Comparison of ENCODE assay signal across 22 cellular contexts in genomic region chr18:66107546-66107945, GRCh38.
DNase-seq lines count a peak whose midpoint lies in the region; ATAC-seq, FAIRE-seq and TF ChIP-seq lines count a peak whose summit lies in the region.
"Had no signal": no experiment of that assay in that cellular context is flagged by ENCODE, and none has a peak within 500 bp of the region (broad histone marks: within the 10 kb centered on the region; RNA-seq: fewer than 3 reads in every experiment).

No MANE protein-coding gene starts in this region.

- no peaks in the 10 kb centered on the region for H3K27me3 Mint-ChIP-seq in neural progenitor cell (ENCODE audit: insufficient read depth, low read depth)
- H3K27me3 Mint-ChIP-seq: B cell had no signal

- CTCF ChIA-PET in A549 (lab: Yijun Ruan, JAX) (no interaction called here), HEK293 (lab: Yijun Ruan, JAX) (no interaction called here), PC-9 (lab: Charles Lee) (no interaction called here)

- H3K9me3 Mint-ChIP-seq in neural progenitor cell, result no peaks in the 10 kb centered on the region

- H3K79me2 ChIP-seq in PC-9 (ENCODE audit: low read depth), result no peaks in the 10 kb centered on the region
- H3K79me2 ChIP-seq in neural progenitor cell (ENCODE audit: low read depth), result no peaks in the 10 kb centered on the region

- H3K9me3 ChIP-seq in A549 (no peaks in the 10 kb centered on the region), HEK293 (ENCODE audit: control insufficient read depth, insufficient read depth, low read depth, low read length) (no peaks in the 10 kb centered on the region), PC-9 (ENCODE audit: insufficient read depth, low read depth) (no peaks in the 10 kb centered on the region), neural progenitor cell (ENCODE audit: low read depth) (no peaks in the 10 kb centered on the region)
- H3K9me3 ChIP-seq: BLaER1 treated with 17β-estradiol and CSF1 and Interleukin-3, amounts not matched to agents 10 nM and 100 nM had no signal

- no peaks in the 10 kb centered on the region for H3K27me3 ChIP-seq in PC-9 (ENCODE audit: insufficient read depth, low read depth)
- H3K27me3 ChIP-seq in neural progenitor cell, result no peaks in the 10 kb centered on the region
- H3K27me3 ChIP-seq: BLaER1 treated with 17β-estradiol and CSF1 and Interleukin-3, amounts not matched to agents 10 nM and 100 nM had no signal

- H3K4me1 ChIP-seq in A549 (no peaks in the 10 kb centered on the region), HEK293 (ENCODE audit: control insufficient read depth, insufficient read depth, low read length) (no peaks in the 10 kb centered on the region), PC-9 (replicated peaks; ENCODE audit: insufficient read depth) (no peaks in the 10 kb centered on the region), neural progenitor cell (peaks cover 20% of the 10 kb centered on the region)

- ATAC-seq in A549 (no peak), GM18909 (IDR thresholded peaks at IDR 0.05; ENCODE audit: poor library complexity, unreplicated experiment) (no peak)
- ATAC-seq: CD8-positive, alpha-beta T cell; GM12878; HCT116 had no signal

- H3K9me2 ChIP-seq in PC-9 (ENCODE audit: insufficient read depth), result no peaks in the 10 kb centered on the region

- no TSS peak for BruUV-seq in PC-9 (replicated peaks; lab: Mats Ljungman, UMichigan)

- no peak for TF ChIP-seq POLR2A in A549 (IDR thresholded peaks at IDR 0.05; ENCODE audit: low read length)

- no peaks in the 10 kb centered on the region for H4K20me1 ChIP-seq in PC-9 (ENCODE audit: insufficient read depth)
- H4K20me1 ChIP-seq in neural progenitor cell (ENCODE audit: low read depth), result no peaks in the 10 kb centered on the region
- H4K20me1 ChIP-seq: BLaER1 treated with 17β-estradiol and CSF1 and Interleukin-3, amounts not matched to agents 10 nM and 100 nM had no signal

- 43% methylated on average over 3 of the region's 3 CpGs for WGBS in A549 (ENCODE audit: missing lambda C conversion rate)

- intact Hi-C loops in PC-9 (cut with micrococcal nuclease; ENCODE audit: unreplicated experiment), result no loop called here

- no peak overlapping the region for H3K4me2 ChIP-seq in A549
- H3K4me2 ChIP-seq in PC-9, result no peak overlapping the region
- H3K4me2 ChIP-seq in neural progenitor cell, result no peak overlapping the region

- peak overlapping the region; percentile 60; the same call in 1 of the 2 replicates for H2AFZ ChIP-seq in PC-9
- peak overlapping the region; percentile 23 for H2AFZ ChIP-seq in neural progenitor cell (replicated peaks)
- H2AFZ ChIP-seq: GM23248 had no signal

- H3K27ac ChIP-seq in A549 (no peak overlapping the region), HEK293 (ENCODE audit: extremely low read depth, low read depth, low read length) (no peak overlapping the region), PC-9 (no peak overlapping the region), neural progenitor cell (no peak overlapping the region)
- H3K27ac ChIP-seq: BLaER1 treated with 17β-estradiol and CSF1 and Interleukin-3, amounts not matched to agents 10 nM and 100 nM; GM23248 had no signal

- H3K4me3 Mint-ChIP-seq in neural progenitor cell, result no peak overlapping the region
- H3K4me3 Mint-ChIP-seq: B cell; CD8-positive, alpha-beta T cell had no signal

- no peak overlapping the region for H3K4me3 ChIP-seq in A549
- H3K4me3 ChIP-seq in HEK293 (ENCODE audit: low read depth, low read length), result no peak overlapping the region
- H3K4me3 ChIP-seq in PC-9, result no peak overlapping the region
- no peak overlapping the region for H3K4me3 ChIP-seq in neural progenitor cell
- H3K4me3 ChIP-seq: BLaER1 treated with 17β-estradiol and CSF1 and Interleukin-3, amounts not matched to agents 10 nM and 100 nM; GM12878; GM23248 had no signal

- no peak for TF ChIP-seq EP300 in A549 (IDR thresholded peaks at IDR 0.05)

- no peaks in the 10 kb centered on the region for H3K36me3 Mint-ChIP-seq in neural progenitor cell
- H3K36me3 Mint-ChIP-seq: CD8-positive, alpha-beta T cell had no signal

- no peaks in the 10 kb centered on the region for H3F3A ChIP-seq in PC-9 (ENCODE audit: insufficient read depth, low read depth)
- no peaks in the 10 kb centered on the region for H3F3A ChIP-seq in neural progenitor cell (ENCODE audit: low read depth)

- no peak for FAIRE-seq in A549 (lab: Jason Lieb, UNC)
- FAIRE-seq: GM12878, GM19239, HTR-8/SVneo had no signal

- H3K36me3 ChIP-seq in HEK293 (ENCODE audit: control insufficient read depth in 2 of 2, insufficient read depth in 1 of 2, low read length in 2 of 2), result no peaks in the 10 kb centered on the region
- H3K36me3 ChIP-seq in PC-9 (ENCODE audit: low read depth), result no peaks in the 10 kb centered on the region
- H3K36me3 ChIP-seq in neural progenitor cell, result no peaks in the 10 kb centered on the region
- H3K36me3 ChIP-seq: BLaER1 treated with 17β-estradiol and CSF1 and Interleukin-3, amounts not matched to agents 10 nM and 100 nM had no signal

- DNase-seq in A549 (ENCODE audit: low read depth in 1 of 2, low spot score in 1 of 2) (no peak), PC-9 (no peak), neural progenitor cell (ENCODE audit: low spot score) (no peak), NCI-H1436 treated with DMSO at 0.1 percent for 48 hours (lab: John Stamatoyannopoulos, UW) (no peak)
- no peak for DNase-seq in activated effector memory CD4-positive, alpha-beta T cell treated with Interleukin-2 at 50 U/mL for 16 hours
- DNase-seq: 8988T; Calu3; CD8-positive, alpha-beta T cell; DMS 273 treated with DMSO at 0.1 percent for 48 hours; DMS53; DND-41; EL; GM23248; H7 had no signal

- TF ChIP-seq CTCF in A549 (IDR thresholded peaks at IDR 0.05) (no peak), HEK293 (tag by site-specific recombination; IDR thresholded peaks at IDR 0.05) (no peak), PC-9 (conservative IDR thresholded peaks at IDR 0.05) (no peak), neural progenitor cell (IDR thresholded peaks at IDR 0.05) (no peak)

- no peak overlapping the region for H3K9ac ChIP-seq in neural progenitor cell
- H3K9ac ChIP-seq: BLaER1 treated with 17β-estradiol and CSF1 and Interleukin-3, amounts not matched to agents 10 nM and 100 nM; GM23248 had no signal

- no peak for TF ChIP-seq RAD21 in A549 (conservative IDR thresholded peaks at IDR 0.05 in 1 of 2, IDR thresholded peaks at IDR 0.05 in 1 of 2)

- H3K27ac Mint-ChIP-seq in neural progenitor cell, result no peak overlapping the region
- H3K27ac Mint-ChIP-seq: B cell; CD8-positive, alpha-beta T cell had no signal

- POLR2A ChIA-PET in A549 (lab: Yijun Ruan, JAX) (no interaction called here), HEK293 (lab: Yijun Ruan, JAX) (no interaction called here), PC-9 (lab: Charles Lee; ENCODE audit: unreplicated experiment) (no interaction called here)

- H3K4me1 Mint-ChIP-seq in neural progenitor cell, result peaks cover 17% of the 10 kb centered on the region
- H3K4me1 Mint-ChIP-seq: B cell had no signal

TF ChIP-seq in A549, 52 proteins besides CTCF, POLR2A, EP300 and RAD21:
- TF ChIP-seq CBX8 (IDR thresholded peaks at IDR 0.05), result no peak
- peak; percentile 75 for TF ChIP-seq MAFK (IDR thresholded peaks at IDR 0.05; ENCODE audit: partially characterized antibody)
- TF ChIP-seq NFE2L2 (conservative IDR thresholded peaks at IDR 0.05; ENCODE audit: low read length), result 0 out of 2 replicates have a peak, but pooled peaks have one; percentile 12
TF ChIP-seq in A549: peak in this region for 2.

TF ChIP-seq in HEK293, 187 proteins besides CTCF, POLR2A, EP300 and RAD21:
- TF ChIP-seq ATF2 (tag by site-specific recombination; IDR thresholded peaks at IDR 0.05; ENCODE audit: low read depth) (0 out of 2 replicates have a peak, but pooled peaks have one; percentile 18), ZNF121 (tag by site-specific recombination; IDR thresholded peaks at IDR 0.05) (no peak), ZNF514 (tag by site-specific recombination; IDR thresholded peaks at IDR 0.05) (no peak), ZNF701 (tag by site-specific recombination; IDR thresholded peaks at IDR 0.05) (no peak)
